Comparison of ENCODE assay signal across 24 cellular contexts in the genomic region with DNA sequence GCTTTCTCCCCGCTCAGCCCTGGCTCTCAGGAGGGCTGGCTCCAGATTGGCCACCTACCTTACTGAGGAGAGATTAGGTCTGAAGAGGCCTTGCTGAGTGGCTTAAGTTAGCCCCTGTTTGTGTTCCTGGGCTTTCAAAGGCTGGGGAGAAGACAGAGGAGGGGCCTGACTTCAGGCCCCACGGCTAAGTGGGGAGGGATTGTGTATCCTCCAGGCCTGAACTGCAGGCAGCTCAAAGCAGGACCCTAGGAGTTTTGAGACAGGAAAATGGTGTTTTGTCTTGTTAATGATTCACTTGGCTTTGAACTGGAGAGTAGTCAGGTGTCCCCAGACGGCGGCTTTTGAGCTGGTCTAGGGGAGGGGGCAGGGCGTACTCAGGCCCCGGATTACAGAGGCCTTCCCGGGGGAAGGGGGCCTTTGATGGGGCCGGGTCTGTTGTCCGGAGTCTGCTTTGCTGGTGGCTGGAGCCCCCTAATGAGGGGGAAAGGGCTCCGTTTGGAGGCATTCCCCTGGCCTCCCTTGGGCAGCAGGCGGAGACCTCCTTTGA.
A peak's percentile ranks its signal among the peaks of the same experiment; 100 is the strongest.
DNase-seq lines count a peak whose midpoint lies in the region; ATAC-seq and TF ChIP-seq lines count a peak whose summit lies in the region.
"Had no signal": no experiment of that assay in that cellular context is flagged by ENCODE, and none has a peak within 500 bp of the region (broad histone marks: within the 10 kb centered on the region; RNA-seq: fewer than 3 reads in every experiment).

No MANE protein-coding gene starts in this region.

- no peaks in the 10 kb centered on the region for H3K9me3 Mint-ChIP-seq in WTC11
- H3K9me3 Mint-ChIP-seq: activated B cell treated with CpG ODN at 0.5 μM for 24 hours; natural killer cell; stimulated activated effector memory CD8-positive, alpha-beta T cell treated with anti-CD3 and anti-CD28 coated beads, Interleukin-12 subunit alpha, Interleukin-12 subunit beta, amount 100 ng/mL, for 72 hours had no signal

- H3K9me3 ChIP-seq in neuronal stem cell (replicated peaks in 1 of 2; ENCODE audit: control insufficient read depth in 2 of 2, insufficient read depth in 1 of 2, low read depth in 1 of 2, low read length in 2 of 2), result no peaks in the 10 kb centered on the region
- H3K9me3 ChIP-seq: adrenal gland, suprapubic skin had no signal

- peaks cover 35% of the 10 kb centered on the region for H3K4me1 Mint-ChIP-seq in WTC11
- H3K4me1 Mint-ChIP-seq: activated B cell treated with CpG ODN at 0.5 μM for 24 hours; natural killer cell; stimulated activated effector memory CD8-positive, alpha-beta T cell treated with anti-CD3 and anti-CD28 coated beads, Interleukin-12 subunit alpha, Interleukin-12 subunit beta, amount 100 ng/mL, for 72 hours had no signal

- no peak overlapping the region for H4K8ac ChIP-seq in neuronal stem cell (ENCODE audit: low read depth, low read length)

- no peak overlapping the region for H3K27ac ChIP-seq in neuronal stem cell (replicated peaks; ENCODE audit: low read length)
- H3K27ac ChIP-seq: adrenal gland, KMS-11, skin epidermis, suprapubic skin had no signal

- peaks cover 98% of the 10 kb centered on the region for H3K27me3 Mint-ChIP-seq in WTC11 (ENCODE audit: low read depth)

- H3K27me3 ChIP-seq in H7 (ENCODE audit: control insufficient read depth, insufficient read depth, low read length), result peaks cover 24% of the 10 kb centered on the region
- H3K27me3 ChIP-seq in neuronal stem cell (ENCODE audit: control insufficient read depth in 3 of 3, insufficient read depth in 3 of 3, low read depth in 1 of 3, low read length in 3 of 3), result peaks cover 0 to 43% (median 20%) of the 10 kb centered on the region in 3 experiments
- H3K27me3 ChIP-seq: adrenal gland had no signal

- H3K4me3 Mint-ChIP-seq in WTC11, result peak overlapping the region; percentile 38
- H3K4me3 Mint-ChIP-seq: activated B cell treated with CpG ODN at 0.5 μM for 24 hours; natural killer cell; stimulated activated effector memory CD8-positive, alpha-beta T cell treated with anti-CD3 and anti-CD28 coated beads, Interleukin-12 subunit alpha, Interleukin-12 subunit beta, amount 100 ng/mL, for 72 hours had no signal

- no peaks in the 10 kb centered on the region for H3K36me3 Mint-ChIP-seq in WTC11
- H3K36me3 Mint-ChIP-seq: natural killer cell; stimulated activated effector memory CD8-positive, alpha-beta T cell treated with anti-CD3 and anti-CD28 coated beads, Interleukin-12 subunit alpha, Interleukin-12 subunit beta, amount 100 ng/mL, for 72 hours had no signal

- peak; percentile 98 for ATAC-seq in WTC11
- ATAC-seq: natural killer cell; stimulated activated effector memory CD8-positive, alpha-beta T cell treated with anti-CD3 and anti-CD28 coated beads, Interleukin-12 subunit alpha, Interleukin-12 subunit beta, amount 100 ng/mL, for 72 hours had no signal

- DNase-seq in H7, result peak; percentile 93
- peak; percentile 81 for DNase-seq in WTC11 (ENCODE audit: low spot score)
- peak; percentile 95 for DNase-seq in islet precursor cell
- peak; percentile 46 for DNase-seq in neuronal stem cell (ENCODE audit: low spot score)
- no peak for DNase-seq in mucosa of gallbladder (ENCODE audit: low spot score)
- DNase-seq in DMS153 treated with DMSO at 0.1 percent for 48 hours (lab: John Stamatoyannopoulos, UW; ENCODE audit: unreplicated experiment), result no peak
- no peak for DNase-seq in midbrain (lab: John Stamatoyannopoulos, UW)
- DNase-seq in middle frontal gyrus (ENCODE audit: extremely low spot score, low spot score), result no peak
- DNase-seq: activated B cell treated with CpG ODN at 0.5 μM for 24 hours; activated CD4-positive, alpha-beta T cell treated with anti-CD3 and anti-CD28 coated beads, Interleukin-2, amount 50 U/mL, for 48 hours; adrenal gland; C1 segment of cervical spinal cord; cortex of kidney; GOT3; natural killer cell; NCI-H1694; OCI-M1; posterior cingulate gyrus; stimulated activated CD4-positive, alpha-beta T cell treated with anti-CD3 and anti-CD28 coated beads, Interleukin-2, amount 100 ng/mL, for 24 hours; T-helper 9 cell had no signal

- H3K79me1 ChIP-seq in neuronal stem cell (ENCODE audit: low read depth, low read length), result no peaks in the 10 kb centered on the region

- no peak overlapping the region for H2BK5ac ChIP-seq in neuronal stem cell (ENCODE audit: low read length)

- H3K36me3 ChIP-seq in H7 (replicated peaks; ENCODE audit: control insufficient read depth, insufficient read depth, low read length), result no peaks in the 10 kb centered on the region
- H3K36me3 ChIP-seq in neuronal stem cell (replicated peaks in 1 of 2; ENCODE audit: control insufficient read depth in 2 of 2, insufficient read depth in 2 of 2, low read length in 2 of 2), result no peaks in the 10 kb centered on the region
- H3K36me3 ChIP-seq: adrenal gland, suprapubic skin had no signal

- no CpG with 5 or more reads among the region's 11 CpGs for WGBS in neuronal stem cell (ENCODE audit: extremely low coverage in 2 of 2, insufficient read length in 2 of 2, insufficient replicate concordance in 1 of 2), 2 donors

- H3K23ac ChIP-seq in neuronal stem cell (ENCODE audit: low read depth, low read length, poor library complexity), result no peak overlapping the region

- no peak overlapping the region for H3K14ac ChIP-seq in neuronal stem cell (ENCODE audit: low read length)

- no peak overlapping the region for H2BK120ac ChIP-seq in neuronal stem cell (ENCODE audit: low read depth, low read length)

- POLR2A ChIA-PET in WTC11 (lab: Charles Lee), result interaction anchor here (0.6 to 0.7 kb wide), 3 partner anchors 104 to 299 kb away, joined by 3 read pairs; no protein-coding TSS in a partner anchor

- H2BK15ac ChIP-seq in neuronal stem cell (ENCODE audit: low read length), result no peak overlapping the region

- peaks cover 5 to 11% of the 10 kb centered on the region in 2 donors for H3K4me1 ChIP-seq in neuronal stem cell (ENCODE audit: control insufficient read depth in 2 of 2, insufficient read depth in 1 of 2, low read depth in 1 of 2, low read length in 2 of 2)
- H3K4me1 ChIP-seq: adrenal gland, suprapubic skin had no signal

- CTCF ChIA-PET in WTC11 (lab: Charles Lee), result interaction anchor here (0.8 to 1.8 kb wide), 7 partner anchors 23 to 436 kb away, joined by 3 to 12 read pairs (median 3); a partner anchor contains a TSS

- no peak overlapping the region for H3K4me2 ChIP-seq in neuronal stem cell (ENCODE audit: insufficient read depth, low read length, poor library complexity, severe bottlenecking)
- H3K4me2 ChIP-seq: KMS-11 had no signal

- H2AK5ac ChIP-seq in neuronal stem cell (ENCODE audit: low read depth, low read length), result no peak overlapping the region

- H3K4me3 ChIP-seq in H7 (ENCODE audit: insufficient read depth, low read depth, low read length) (no peak overlapping the region), neuronal stem cell (ENCODE audit: low read length in 2 of 2) (no peak overlapping the region)
- H3K4me3 ChIP-seq: adrenal gland, skin epidermis, suprapubic skin had no signal

- no peak overlapping the region for H3K27ac Mint-ChIP-seq in WTC11
- H3K27ac Mint-ChIP-seq: activated B cell treated with CpG ODN at 0.5 μM for 24 hours; natural killer cell; stimulated activated effector memory CD8-positive, alpha-beta T cell treated with anti-CD3 and anti-CD28 coated beads, Interleukin-12 subunit alpha, Interleukin-12 subunit beta, amount 100 ng/mL, for 72 hours had no signal

- H4K91ac ChIP-seq in neuronal stem cell (ENCODE audit: low read depth, low read length, poor library complexity), result no peak overlapping the region

- no peak overlapping the region for H3K4ac ChIP-seq in neuronal stem cell (ENCODE audit: low read length)

- no peak for TF ChIP-seq CTCF in WTC11 (IDR thresholded peaks at IDR 0.05)

- no peak overlapping the region for H3K18ac ChIP-seq in neuronal stem cell (ENCODE audit: low read length)

- H2BK12ac ChIP-seq in neuronal stem cell (ENCODE audit: low read length), result no peak overlapping the region

- H3K9ac ChIP-seq in neuronal stem cell (ENCODE audit: low read depth, low read length, poor library complexity), result no peak overlapping the region
- H3K9ac ChIP-seq: KMS-11 had no signal

- peak overlapping the region; percentile 81 for H2AFZ ChIP-seq in neuronal stem cell (ENCODE audit: low read length)

TF ChIP-seq in WTC11, 78 proteins besides CTCF, POLR2A, EP300 and RAD21 (continues in another document):
- TF ChIP-seq, protein P1, sequence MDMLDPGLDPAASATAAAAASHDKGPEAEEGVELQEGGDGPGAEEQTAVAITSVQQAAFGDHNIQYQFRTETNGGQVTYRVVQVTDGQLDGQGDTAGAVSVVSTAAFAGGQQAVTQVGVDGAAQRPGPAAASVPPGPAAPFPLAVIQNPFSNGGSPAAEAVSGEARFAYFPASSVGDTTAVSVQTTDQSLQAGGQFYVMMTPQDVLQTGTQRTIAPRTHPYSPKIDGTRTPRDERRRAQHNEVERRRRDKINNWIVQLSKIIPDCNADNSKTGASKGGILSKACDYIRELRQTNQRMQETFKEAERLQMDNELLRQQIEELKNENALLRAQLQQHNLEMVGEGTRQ (CRISPR knock-in tag; IDR thresholded peaks at IDR 0.05), result peak; percentile 65
- TF ChIP-seq, protein P2, sequence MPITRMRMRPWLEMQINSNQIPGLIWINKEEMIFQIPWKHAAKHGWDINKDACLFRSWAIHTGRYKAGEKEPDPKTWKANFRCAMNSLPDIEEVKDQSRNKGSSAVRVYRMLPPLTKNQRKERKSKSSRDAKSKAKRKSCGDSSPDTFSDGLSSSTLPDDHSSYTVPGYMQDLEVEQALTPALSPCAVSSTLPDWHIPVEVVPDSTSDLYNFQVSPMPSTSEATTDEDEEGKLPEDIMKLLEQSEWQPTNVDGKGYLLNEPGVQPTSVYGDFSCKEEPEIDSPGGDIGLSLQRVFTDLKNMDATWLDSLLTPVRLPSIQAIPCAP (CRISPR knock-in tag; IDR thresholded peaks at IDR 0.05), result no peak; the same call in 1 of the 2 replicates
- TF ChIP-seq, protein P3, sequence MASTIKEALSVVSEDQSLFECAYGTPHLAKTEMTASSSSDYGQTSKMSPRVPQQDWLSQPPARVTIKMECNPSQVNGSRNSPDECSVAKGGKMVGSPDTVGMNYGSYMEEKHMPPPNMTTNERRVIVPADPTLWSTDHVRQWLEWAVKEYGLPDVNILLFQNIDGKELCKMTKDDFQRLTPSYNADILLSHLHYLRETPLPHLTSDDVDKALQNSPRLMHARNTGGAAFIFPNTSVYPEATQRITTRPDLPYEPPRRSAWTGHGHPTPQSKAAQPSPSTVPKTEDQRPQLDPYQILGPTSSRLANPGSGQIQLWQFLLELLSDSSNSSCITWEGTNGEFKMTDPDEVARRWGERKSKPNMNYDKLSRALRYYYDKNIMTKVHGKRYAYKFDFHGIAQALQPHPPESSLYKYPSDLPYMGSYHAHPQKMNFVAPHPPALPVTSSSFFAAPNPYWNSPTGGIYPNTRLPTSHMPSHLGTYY (CRISPR knock-in tag; IDR thresholded peaks at IDR 0.05), result no peak

Comparison
In these comparisons a context has a peak if more than half of its experiments do, and no peak if none do; other contexts are left out.
1. DNase-seq: peak in H7 (single experiment), WTC11 (single experiment), islet precursor cell (single experiment) and neuronal stem cell (single experiment); none in mucosa of gallbladder (single experiment), DMS153 treated with DMSO at 0.1 percent for 48 hours (single experiment), midbrain (single experiment) and middle frontal gyrus (single experiment).